3 cellular contexts compared by ENCODE assay signal in genomic region chr2:156687126-156687525, GRCh38.
"Had no signal": no experiment of that assay in that cellular context is flagged by ENCODE, and none has a peak within 500 bp of the region (broad histone marks: within the 10 kb centered on the region; RNA-seq: fewer than 3 reads in every experiment).

No MANE protein-coding gene starts in this region.

- ATAC-seq: GM23338, K562 had no signal

- DNase-seq: H9 had no signal

- H3K4me2 ChIP-seq: GM23338 had no signal

- H2AFZ ChIP-seq: GM23338 had no signal

- H3K4me3 ChIP-seq: GM23338, K562 had no signal
